27 cellular contexts compared by ENCODE assay signal in genomic region chr2:175806115-175806470, GRCh38.
DNase-seq lines count a peak whose midpoint lies in the region; ATAC-seq and TF ChIP-seq lines count a peak whose summit lies in the region.
"Had no signal": no experiment of that assay in that cellular context is flagged by ENCODE, and none has a peak within 500 bp of the region (broad histone marks: within the 10 kb centered on the region; RNA-seq: fewer than 3 reads in every experiment).

No MANE protein-coding gene starts in this region.

- no peak overlapping the region for H3K4me3 ChIP-seq in HUES6 (ENCODE audit: low read depth, low read length)
- no peak overlapping the region for H3K4me3 ChIP-seq in endodermal cell (ENCODE audit: low read length)
- H3K4me3 ChIP-seq in mesodermal cell (ENCODE audit: extremely low read depth, insufficient read depth, low read length, poor library complexity, severe bottlenecking): no peak overlapping the region
- no peak overlapping the region for H3K4me3 ChIP-seq in CD4-positive, alpha-beta memory T cell (ENCODE audit: low read length in 2 of 2)
- H3K4me3 ChIP-seq: mucosa of descending colon, pancreas, thoracic aorta, vagina had no signal

- POLR2A ChIA-PET in CD4-positive, alpha-beta memory T cell (lab: Charles Lee; ENCODE audit: partially characterized antibody): no interaction called here

- CTCF ChIA-PET in CD4-positive, alpha-beta memory T cell (lab: Charles Lee; ENCODE audit: partially characterized antibody): no interaction called here

- no peak for ATAC-seq in T-helper 17 cell
- ATAC-seq: pancreas; stimulated activated naive CD8-positive, alpha-beta T cell treated with anti-CD3 and anti-CD28 coated beads, Interleukin-15, Interleukin-2, amounts not matched to agents 100 U/mL and 50 U/mL, for 24 hours had no signal

- TF ChIP-seq CTCF in 22Rv1 (IDR thresholded peaks at IDR 0.05): no peak
- TF ChIP-seq CTCF in endodermal cell (conservative IDR thresholded peaks at IDR 0.05): no peak
- TF ChIP-seq CTCF in type B pancreatic cell (conservative IDR thresholded peaks at IDR 0.05): no peak

- 77 to 88% methylated on average over 3 to 4 of the region's 4 CpGs for WGBS in endodermal cell (ENCODE audit: insufficient coverage in 1 of 2, insufficient read length in 1 of 2), 2 experiments
- 75 to 77% methylated on average over 3 of the region's 4 CpGs for WGBS in mesodermal cell (ENCODE audit: insufficient coverage in 2 of 2), 2 experiments

- H3K27me3 Mint-ChIP-seq in endodermal cell (ENCODE audit: insufficient read depth) (peaks cover under 1% of the 10 kb centered on the region), type B pancreatic cell (peaks cover 12% of the 10 kb centered on the region), T-helper 17 cell (peaks cover 44% of the 10 kb centered on the region)
- peaks cover 2 to 6% of the 10 kb centered on the region in 2 donors for H3K27me3 Mint-ChIP-seq in CD4-positive, alpha-beta memory T cell

- H3K27ac ChIP-seq in 22Rv1 (peak overlapping the region; percentile 25; the same call in 1 of the 2 replicates), HUES6 (ENCODE audit: low read depth, low read length) (peak overlapping the region; percentile 19; the same call in 1 of the 2 replicates), endodermal cell (ENCODE audit: low read depth, low read length) (no peak overlapping the region), mesodermal cell (ENCODE audit: low read depth, low read length, severe bottlenecking) (peak overlapping the region; percentile 87)
- no peak overlapping the region for H3K27ac ChIP-seq in CD4-positive, alpha-beta memory T cell (ENCODE audit: low read depth, low read length)
- H3K27ac ChIP-seq: pancreas, thoracic aorta, vagina had no signal

- intact Hi-C loops in CD4-positive, alpha-beta memory T cell (cut with micrococcal nuclease): no loop called here

- DNase-seq in endodermal cell: peak; percentile 48
- no peak for DNase-seq in mucosa of gallbladder (ENCODE audit: low spot score)
- no peak for DNase-seq in CD4-positive, alpha-beta memory T cell
- no peak for DNase-seq in type B pancreatic cell (ENCODE audit: extremely low spot score, unreplicated experiment)
- DNase-seq in T-helper 17 cell: no peak
- DNase-seq: activated CD4-positive, alpha-beta T cell treated with anti-CD3 and anti-CD28 coated beads, Interleukin-2, amount 10 ng/mL, durations not matched to agents 7 days and 5 days; activated effector memory CD4-positive, alpha-beta T cell treated with anti-CD3 and anti-CD28 coated beads, Interleukin-2, amount 50 U/mL, for 16 hours; AML-193; anterior cingulate cortex; CD4-positive, alpha-beta T cell; GOT3; NCI-H1092 treated with DMSO at 0.1 percent for 48 hours; NCI-H187; NCI-H2171; NCI-H510A treated with DMSO at 0.1 percent for 48 hours; pancreas; retina; SHP77 treated with DMSO at 0.1 percent for 48 hours; stimulated activated CD4-positive, alpha-beta T cell treated with anti-CD3 and anti-CD28 coated beads, Interleukin-2, amount 100 ng/mL, for 24 hours; stimulated activated naive CD8-positive, alpha-beta T cell treated with anti-CD3 and anti-CD28 coated beads, Interleukin-15, Interleukin-2, amounts not matched to agents 100 U/mL and 50 U/mL, for 24 hours had no signal

- H3K4me1 Mint-ChIP-seq in endodermal cell (peaks cover 12% of the 10 kb centered on the region), type B pancreatic cell (ENCODE audit: unreplicated experiment) (peaks cover 13% of the 10 kb centered on the region), T-helper 17 cell (no peaks in the 10 kb centered on the region)
- H3K4me1 Mint-ChIP-seq in CD4-positive, alpha-beta memory T cell: no peaks in the 10 kb centered on the region
- H3K4me1 Mint-ChIP-seq: activated CD4-positive, alpha-beta T cell treated with anti-CD3 and anti-CD28 coated beads, Interleukin-2, amount 10 ng/mL, durations not matched to agents 7 days and 5 days had no signal

- H3K36me3 ChIP-seq in HUES6 (ENCODE audit: control insufficient read depth, insufficient read depth, low read length): no peaks in the 10 kb centered on the region
- no peaks in the 10 kb centered on the region for H3K36me3 ChIP-seq in endodermal cell (ENCODE audit: control insufficient read depth, insufficient read depth, low read length)
- no peaks in the 10 kb centered on the region for H3K36me3 ChIP-seq in mesodermal cell (ENCODE audit: control insufficient read depth, insufficient read depth, low read length)
- H3K36me3 ChIP-seq in CD4-positive, alpha-beta memory T cell (ENCODE audit: insufficient read depth, low read length): no peaks in the 10 kb centered on the region
- H3K36me3 ChIP-seq: pancreas, thoracic aorta, vagina had no signal

- H3K27ac Mint-ChIP-seq in endodermal cell: no peak overlapping the region
- H3K27ac Mint-ChIP-seq in CD4-positive, alpha-beta memory T cell: no peak overlapping the region
- no peak overlapping the region for H3K27ac Mint-ChIP-seq in type B pancreatic cell
- no peak overlapping the region for H3K27ac Mint-ChIP-seq in T-helper 17 cell
- H3K27ac Mint-ChIP-seq: activated CD4-positive, alpha-beta T cell treated with anti-CD3 and anti-CD28 coated beads, Interleukin-2, amount 10 ng/mL, durations not matched to agents 7 days and 5 days; activated naive CD8-positive, alpha-beta T cell; CD4-positive, alpha-beta T cell had no signal

- H3K4me1 ChIP-seq in HUES6 (ENCODE audit: control insufficient read depth, insufficient read depth, low read length) (peaks cover 4% of the 10 kb centered on the region; the same call in 1 of the 2 replicates), endodermal cell (ENCODE audit: control insufficient read depth, insufficient read depth, low read length) (no peaks in the 10 kb centered on the region), mesodermal cell (ENCODE audit: control insufficient read depth, insufficient read depth, low read length, poor library complexity, severe bottlenecking) (peaks cover 6% of the 10 kb centered on the region)
- no peaks in the 10 kb centered on the region for H3K4me1 ChIP-seq in CD4-positive, alpha-beta memory T cell (ENCODE audit: insufficient read depth, low read length)
- H3K4me1 ChIP-seq: pancreas, vagina had no signal

- H3K27me3 ChIP-seq in HUES6 (ENCODE audit: control insufficient read depth, insufficient read depth, low read length) (no peaks in the 10 kb centered on the region), endodermal cell (ENCODE audit: control insufficient read depth, insufficient read depth, low read length, poor library complexity, severe bottlenecking) (peaks cover 10% of the 10 kb centered on the region)
- H3K27me3 ChIP-seq in CD4-positive, alpha-beta memory T cell (ENCODE audit: insufficient read depth, low read length): no peaks in the 10 kb centered on the region
- H3K27me3 ChIP-seq: pancreas, vagina had no signal

- H3K9me3 ChIP-seq in HUES6 (ENCODE audit: control insufficient read depth, insufficient read depth, low read depth, low read length) (no peaks in the 10 kb centered on the region), endodermal cell (ENCODE audit: control insufficient read depth, low read length) (no peaks in the 10 kb centered on the region), mesodermal cell (ENCODE audit: control insufficient read depth, low read length) (no peaks in the 10 kb centered on the region), T-helper 17 cell (ENCODE audit: control insufficient read depth, low read length, poor library complexity, severe bottlenecking) (no peaks in the 10 kb centered on the region)
- H3K9me3 ChIP-seq in CD4-positive, alpha-beta memory T cell (ENCODE audit: control insufficient read depth in 1 of 2, low read length in 2 of 2): no peaks in the 10 kb centered on the region
- H3K9me3 ChIP-seq: mucosa of descending colon, pancreas, thoracic aorta, vagina had no signal

- no peaks in the 10 kb centered on the region for H3K9me3 Mint-ChIP-seq in endodermal cell
- peaks cover 0 to 2% (median 0%) of the 10 kb centered on the region in 8 donors for H3K9me3 Mint-ChIP-seq in CD4-positive, alpha-beta memory T cell
- no peaks in the 10 kb centered on the region for H3K9me3 Mint-ChIP-seq in type B pancreatic cell
- H3K9me3 Mint-ChIP-seq: activated CD4-positive, alpha-beta T cell treated with anti-CD3 and anti-CD28 coated beads, Interleukin-2, amount 10 ng/mL, durations not matched to agents 7 days and 5 days; CD4-positive, alpha-beta T cell had no signal

- no peaks in the 10 kb centered on the region for H3K36me3 Mint-ChIP-seq in endodermal cell (ENCODE audit: low read depth)
- H3K36me3 Mint-ChIP-seq in CD4-positive, alpha-beta memory T cell: no peaks in the 10 kb centered on the region
- no peaks in the 10 kb centered on the region for H3K36me3 Mint-ChIP-seq in type B pancreatic cell
- H3K36me3 Mint-ChIP-seq in T-helper 17 cell (ENCODE audit: low read depth): no peaks in the 10 kb centered on the region
- H3K36me3 Mint-ChIP-seq: activated naive CD8-positive, alpha-beta T cell had no signal

- H3K4me3 Mint-ChIP-seq in endodermal cell (no peak overlapping the region), type B pancreatic cell (no peak overlapping the region), T-helper 17 cell (no peak overlapping the region)
- no peak overlapping the region for H3K4me3 Mint-ChIP-seq in CD4-positive, alpha-beta memory T cell
- H3K4me3 Mint-ChIP-seq: activated CD4-positive, alpha-beta T cell treated with anti-CD3 and anti-CD28 coated beads, Interleukin-2, amount 10 ng/mL, durations not matched to agents 7 days and 5 days; activated naive CD8-positive, alpha-beta T cell; CD4-positive, alpha-beta T cell had no signal

- H3K9ac ChIP-seq in HUES6 (ENCODE audit: low read length) (no peak overlapping the region), endodermal cell (ENCODE audit: extremely low read depth, low read length, poor library complexity, severe bottlenecking) (no peak overlapping the region)

Comparison
In these comparisons a context has a peak if more than half of its experiments do, and no peak if none do; other contexts are left out.
1. H3K27ac ChIP-seq: peak in 22Rv1 (single experiment), HUES6 (single experiment) and mesodermal cell (single experiment); none in endodermal cell (single experiment) and CD4-positive, alpha-beta memory T cell (single experiment).